In genomic region chr17:3977387-3977786, GRCh38 we compare ENCODE assay signal across 15 cellular contexts. TPM values are rescaled to one million over a fixed set of nuclear protein-coding genes. Genes with fewer than 3 reads are reported as not detected.
DNase-seq lines count a peak whose midpoint lies in the region; ATAC-seq and TF ChIP-seq lines count a peak whose summit lies in the region.
"Had no signal": no experiment of that assay in that cellular context is flagged by ENCODE, and none has a peak within 500 bp of the region (broad histone marks: within the 10 kb centered on the region; RNA-seq: fewer than 3 reads in every experiment).

No MANE protein-coding gene starts in this region.

- H3K27ac ChIP-seq in adrenal gland (peak overlapping the region in 3 of 5 donors; percentile 26 to 49 (median 43)), right cardiac atrium (ENCODE audit: low read length) (peak overlapping the region; percentile 6), prostate gland (peak overlapping the region; percentile 50 to 56)
- H3K27ac ChIP-seq in CD4-positive, alpha-beta memory T cell (ENCODE audit: low read depth, low read length), result no peak overlapping the region
- H3K27ac ChIP-seq: dorsolateral prefrontal cortex had no signal

- TF ChIP-seq CTCF in adrenal gland (IDR thresholded peaks at IDR 0.05) (no peak), prostate gland (IDR thresholded peaks at IDR 0.05) (no peak)

- POLR2A ChIA-PET in CD4-positive, alpha-beta memory T cell (lab: Charles Lee; ENCODE audit: partially characterized antibody), result no interaction called here

- no peaks in the 10 kb centered on the region for H3K27me3 Mint-ChIP-seq in CD4-positive, alpha-beta memory T cell

- CTCF ChIA-PET in CD4-positive, alpha-beta memory T cell (lab: Charles Lee; ENCODE audit: partially characterized antibody), result no interaction called here

- H3K4me3 ChIP-seq in H7 (ENCODE audit: insufficient read depth, low read depth, low read length) (no peak overlapping the region), adrenal gland (no peak overlapping the region), right cardiac atrium (ENCODE audit: low read length) (no peak overlapping the region), prostate gland (no peak overlapping the region)
- H3K4me3 ChIP-seq in CD4-positive, alpha-beta memory T cell (ENCODE audit: low read length in 2 of 2), result no peak overlapping the region
- H3K4me3 ChIP-seq: dorsolateral prefrontal cortex had no signal

- H3K9me3 Mint-ChIP-seq in CD4-positive, alpha-beta memory T cell, result peaks cover 0 to 9% (median 4%) of the 10 kb centered on the region in 8 donors

- H3K27ac Mint-ChIP-seq in CD4-positive, alpha-beta memory T cell, result no peak overlapping the region
- H3K27ac Mint-ChIP-seq: nephron had no signal

- H3K4me3 Mint-ChIP-seq in CD4-positive, alpha-beta memory T cell, result no peak overlapping the region
- H3K4me3 Mint-ChIP-seq: nephron had no signal

- no peaks in the 10 kb centered on the region for H3K27me3 ChIP-seq in H7 (ENCODE audit: control insufficient read depth, insufficient read depth, low read length)
- H3K27me3 ChIP-seq in adrenal gland, result no peaks in the 10 kb centered on the region
- H3K27me3 ChIP-seq in right cardiac atrium (ENCODE audit: control insufficient read depth, insufficient read depth), result no peaks in the 10 kb centered on the region
- H3K27me3 ChIP-seq in prostate gland (replicated peaks; ENCODE audit: insufficient read depth), result no peaks in the 10 kb centered on the region
- H3K27me3 ChIP-seq in CD4-positive, alpha-beta memory T cell (ENCODE audit: insufficient read depth, low read length), result no peaks in the 10 kb centered on the region

- no peaks in the 10 kb centered on the region for H3K36me3 Mint-ChIP-seq in CD4-positive, alpha-beta memory T cell

- 61 to 79% (median 71%) methylated on average over 4 to 9 of the region's 9 CpGs for WGBS in adrenal gland, 4 donors
- 59% methylated on average over 9 of the region's 9 CpGs for WGBS in right cardiac atrium
- WGBS in prostate gland, result 69% methylated on average over 9 of the region's 9 CpGs

- H3K9me3 ChIP-seq in adrenal gland (replicated peaks in 1 of 3), result peaks cover 0 to 8% (median 0%) of the 10 kb centered on the region in 3 donors
- peaks cover 2% of the 10 kb centered on the region for H3K9me3 ChIP-seq in right cardiac atrium (ENCODE audit: control insufficient read depth, low read length)
- H3K9me3 ChIP-seq in prostate gland, result no peaks in the 10 kb centered on the region
- no peaks in the 10 kb centered on the region for H3K9me3 ChIP-seq in CD4-positive, alpha-beta memory T cell (ENCODE audit: control insufficient read depth in 1 of 2, low read length in 2 of 2)

- DNase-seq in H7 (peak; percentile 49), adrenal gland (no peak), right cardiac atrium (peak in 1 of 3 donors; percentile 56), prostate gland (ENCODE audit: low spot score) (no peak), DMS153 (lab: John Stamatoyannopoulos, UW) (no peak), NCI-H1417 (lab: John Stamatoyannopoulos, UW) (no peak)
- no peak for DNase-seq in CD4-positive, alpha-beta memory T cell
- DNase-seq: activated CD4-positive, alpha-beta T cell treated with anti-CD3 and anti-CD28 coated beads, Interleukin-2, amount 50 U/mL, for 1 hour; activated naive CD4-positive, alpha-beta T cell treated with anti-CD3 and anti-CD28 coated beads, Interleukin-2, amount 50 U/mL, for 16 hours; NCI-H146; NCI-H510A treated with DMSO at 0.1 percent for 48 hours had no signal

- peaks cover 8 to 14% of the 10 kb centered on the region in 2 donors for H3K4me1 ChIP-seq in adrenal gland (replicated peaks in 1 of 2)
- peaks cover 5% of the 10 kb centered on the region for H3K4me1 ChIP-seq in right cardiac atrium (ENCODE audit: control insufficient read depth, insufficient read depth, low read length)
- peaks cover 11% of the 10 kb centered on the region for H3K4me1 ChIP-seq in prostate gland (replicated peaks)
- H3K4me1 ChIP-seq in CD4-positive, alpha-beta memory T cell (ENCODE audit: insufficient read depth, low read length), result peaks cover 9% of the 10 kb centered on the region

- H3K36me3 ChIP-seq in H7 (replicated peaks; ENCODE audit: control insufficient read depth, insufficient read depth, low read length) (no peaks in the 10 kb centered on the region), adrenal gland (replicated peaks in 1 of 2) (no peaks in the 10 kb centered on the region), prostate gland (no peaks in the 10 kb centered on the region)
- H3K36me3 ChIP-seq in CD4-positive, alpha-beta memory T cell (ENCODE audit: insufficient read depth, low read length), result no peaks in the 10 kb centered on the region

- intact Hi-C loops in adrenal gland (cut with DNase I), result no loop called here
- intact Hi-C loops in right cardiac atrium (cut with DNase I), result no loop called here
- intact Hi-C loops in prostate gland (cut with DNase I), result no loop called here
- intact Hi-C loops in CD4-positive, alpha-beta memory T cell (cut with micrococcal nuclease), result no loop called here

- TF ChIP-seq POLR2A in adrenal gland (IDR thresholded peaks at IDR 0.05) (no peak), prostate gland (IDR thresholded peaks at IDR 0.05) (no peak)

- ATAC-seq in right cardiac atrium (peak in 1 of 2 donors; percentile 3), HG02870 (IDR thresholded peaks at IDR 0.05; ENCODE audit: unreplicated experiment) (no peak)
- ATAC-seq: SK-N-SH treated with all-trans-retinoic acid at 6 μM for 48 hours had no signal

- H3K4me1 Mint-ChIP-seq in CD4-positive, alpha-beta memory T cell, result peaks cover 8 to 35% (median 11%) of the 10 kb centered on the region in 4 donors
- H3K4me1 Mint-ChIP-seq: nephron had no signal

RNA-seq across cellular contexts. Expression of gene ATP2A3, which starts 13.2 kb away (rescaled TPM):
- total RNA-seq in H7 (2014; rRNA removed; shearing (Covaris generic)), result 5.7 and 5.8 TPM in 2 replicates
- total RNA-seq in adrenal gland (10 to 100 TPM; 12.1 to 29.1 (median 15.9) TPM), right cardiac atrium (10 to 100 TPM; 10.5 to 16.6 (median 15.5) TPM), prostate gland (10 to 100 TPM; 16.3 to 44.5 TPM)
- polyA plus RNA-seq in adrenal gland (10 to 100 TPM in 2 of 3 donors, 1 to 10 TPM in 1; 3.7 to 27.1 (median 26.1) TPM), right cardiac atrium (7.9 TPM)
- 100 to 1,000 TPM; 157 to 177 TPM for total RNA-seq in CD4-positive, alpha-beta memory T cell
- polyA plus RNA-seq in CD4-positive, alpha-beta memory T cell, result 10 to 100 TPM; 34.4 to 89.0 TPM
